ENCODE assay signal across 11 cellular contexts in the genomic region with DNA sequence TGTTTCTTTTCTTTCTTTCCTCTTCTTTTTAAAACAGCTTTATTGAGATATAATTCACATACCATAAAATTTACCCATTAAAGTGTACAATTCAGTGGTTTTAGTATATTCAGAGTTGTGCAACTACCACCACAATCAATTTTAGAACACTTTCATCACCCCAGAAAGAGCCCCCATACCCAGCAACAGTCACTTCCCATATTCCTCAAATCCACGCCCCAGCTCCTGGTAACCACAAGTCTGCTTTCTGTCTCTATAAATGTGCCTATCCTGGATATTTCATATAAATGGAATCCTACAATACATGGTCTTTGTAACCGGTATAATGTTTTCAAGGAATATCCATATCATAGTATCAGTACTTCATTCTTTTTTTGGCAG. TPM values are rescaled to one million over a fixed set of nuclear protein-coding genes. Genes with fewer than 3 reads are reported as not detected.
DNase-seq lines count a peak whose midpoint lies in the region; ATAC-seq and TF ChIP-seq lines count a peak whose summit lies in the region.
"Had no signal": no experiment of that assay in that cellular context is flagged by ENCODE, and none has a peak within 500 bp of the region (broad histone marks: within the 10 kb centered on the region; RNA-seq: fewer than 3 reads in every experiment).

No MANE protein-coding gene starts in this region.

- H3K4me3 Mint-ChIP-seq in CD4-positive, alpha-beta memory T cell, result peak overlapping the region; percentile 5 to 98 (median 65)
- no peak overlapping the region for H3K4me3 Mint-ChIP-seq in chondrocyte (ENCODE audit: unreplicated experiment)
- H3K4me3 Mint-ChIP-seq: HFFc6 had no signal

- H3K4me1 ChIP-seq in CD4-positive, alpha-beta memory T cell (ENCODE audit: insufficient read depth, low read length), result peaks cover 97% of the 10 kb centered on the region
- peaks cover 43% of the 10 kb centered on the region for H3K4me1 ChIP-seq in rectal smooth muscle tissue (ENCODE audit: control insufficient read depth, insufficient read depth, low read length)

- peaks cover 63 to 98% (median 79%) of the 10 kb centered on the region in 4 donors for H3K4me1 Mint-ChIP-seq in CD4-positive, alpha-beta memory T cell
- peaks cover 84% of the 10 kb centered on the region for H3K4me1 Mint-ChIP-seq in chondrocyte (ENCODE audit: low read depth)

- no peak for TF ChIP-seq CTCF in chondrocyte (IDR thresholded peaks at IDR 0.05)

- ATAC-seq in GM19455 (IDR thresholded peaks at IDR 0.05; ENCODE audit: unreplicated experiment), result no peak

- DNase-seq in CD4-positive, alpha-beta memory T cell, result no peak
- DNase-seq in MV-4-11 (lab: John Stamatoyannopoulos, UW) (peak; percentile 65), chondrocyte (ENCODE audit: low spot score) (no peak), NCI-H510A treated with DMSO at 0.1 percent for 48 hours (lab: John Stamatoyannopoulos, UW) (no peak), NCI-H2227 treated with DMSO at 0.1 percent for 48 hours (lab: John Stamatoyannopoulos, UW) (no peak)
- DNase-seq: central memory CD4-positive, alpha-beta T cell; DMS153; HFFc6; NCI-H524 treated with DMSO at 0.1 percent for 48 hours had no signal

- POLR2A ChIA-PET in CD4-positive, alpha-beta memory T cell (lab: Charles Lee; ENCODE audit: partially characterized antibody), result interaction anchor here (0.6 to 37.1 kb wide), 4 partner anchors 16 to 228 kb away, joined by 3 to 1054 read pairs (median 185); partner anchors contain the start of genes NR1D1 and RARA

- no peaks in the 10 kb centered on the region for H3K27me3 Mint-ChIP-seq in CD4-positive, alpha-beta memory T cell
- H3K27me3 Mint-ChIP-seq in chondrocyte (ENCODE audit: low read depth), result no peaks in the 10 kb centered on the region

- H3K36me3 ChIP-seq in CD4-positive, alpha-beta memory T cell (ENCODE audit: insufficient read depth, low read length), result peaks cover 10% of the 10 kb centered on the region
- no peaks in the 10 kb centered on the region for H3K36me3 ChIP-seq in rectal smooth muscle tissue (ENCODE audit: control insufficient read depth, insufficient read depth, low read length)

- H3K9me3 ChIP-seq in CD4-positive, alpha-beta memory T cell (ENCODE audit: control insufficient read depth in 1 of 2, low read length in 2 of 2), result no peaks in the 10 kb centered on the region

- no peak overlapping the region for H3K4me3 ChIP-seq in CD4-positive, alpha-beta memory T cell (ENCODE audit: low read length in 2 of 2)
- no peak overlapping the region for H3K4me3 ChIP-seq in rectal smooth muscle tissue (ENCODE audit: low read length)

- intact Hi-C loops in CD4-positive, alpha-beta memory T cell (cut with micrococcal nuclease), result no loop called here

- peaks cover 13 to 31% of the 10 kb centered on the region in 2 donors for H3K36me3 Mint-ChIP-seq in CD4-positive, alpha-beta memory T cell
- peaks cover 4% of the 10 kb centered on the region for H3K36me3 Mint-ChIP-seq in chondrocyte (ENCODE audit: low read depth)

- H3K9ac ChIP-seq in rectal smooth muscle tissue (ENCODE audit: low read length), result no peak overlapping the region

- peak overlapping the region; percentile 84 to 100 (median 99) for H3K27ac Mint-ChIP-seq in CD4-positive, alpha-beta memory T cell
- peak overlapping the region; percentile 5 for H3K27ac Mint-ChIP-seq in chondrocyte (ENCODE audit: unreplicated experiment)
- H3K27ac Mint-ChIP-seq: HFFc6 had no signal

- peak overlapping the region; percentile 1 for H3K27ac ChIP-seq in CD4-positive, alpha-beta memory T cell (ENCODE audit: low read depth, low read length)
- peak overlapping the region; percentile 62 for H3K27ac ChIP-seq in rectal smooth muscle tissue (ENCODE audit: low read depth, low read length)

- no peaks in the 10 kb centered on the region for H3K9me3 Mint-ChIP-seq in CD4-positive, alpha-beta memory T cell
- H3K9me3 Mint-ChIP-seq in chondrocyte (ENCODE audit: low read depth), result no peaks in the 10 kb centered on the region
- H3K9me3 Mint-ChIP-seq: HFFc6 had no signal

- no peaks in the 10 kb centered on the region for H3K27me3 ChIP-seq in CD4-positive, alpha-beta memory T cell (ENCODE audit: insufficient read depth, low read length)
- no peaks in the 10 kb centered on the region for H3K27me3 ChIP-seq in rectal smooth muscle tissue (ENCODE audit: control insufficient read depth, insufficient read depth, low read length)

- CTCF ChIA-PET in CD4-positive, alpha-beta memory T cell (lab: Charles Lee; ENCODE audit: partially characterized antibody), result interaction anchor here (0.7 to 18.7 kb wide), 7 partner anchors 9 to 248 kb away, joined by 3 to 252 read pairs (median 16); partner anchors contain the start of gene RARA

RNA-seq across cellular contexts. Expression of gene RARA, which starts 19.4 kb away (rescaled TPM):
- 10 to 100 TPM; 54.1 to 54.5 TPM for total RNA-seq in CD4-positive, alpha-beta memory T cell
- polyA plus RNA-seq in CD4-positive, alpha-beta memory T cell, result 10 to 100 TPM in 1 of 2 donors, 1 to 10 TPM in 1; 5.1 to 20.7 TPM
- 59.2 to 65.7 TPM (median 61.2 TPM) in 3 replicates for total RNA-seq in chondrocyte

RNA-seq across cellular contexts. Expression of gene GJD3, which starts 36.2 kb away (rescaled TPM):
- not detected for total RNA-seq in CD4-positive, alpha-beta memory T cell
- not detected for polyA plus RNA-seq in CD4-positive, alpha-beta memory T cell
- 0.32 to 0.41 TPM in 2 of 3 replicates, not detected in the other for total RNA-seq in chondrocyte

RNA-seq across cellular contexts. Expression of gene CDC6, which starts 40.7 kb away (rescaled TPM):
- 1 to 10 TPM in 1 of 2 experiments, under 1 TPM in 1; 0.72 to 2.1 TPM for total RNA-seq in CD4-positive, alpha-beta memory T cell
- under 1 TPM; 0.61 to 0.87 TPM for polyA plus RNA-seq in CD4-positive, alpha-beta memory T cell
- 8.5 to 33.1 TPM (median 9.9 TPM) in 3 replicates for total RNA-seq in chondrocyte
